1 cellular context compared by ENCODE assay signal in genomic region chr13:114131581-114132418, GRCh38.
A peak's percentile ranks its signal among the peaks of the same experiment; 100 is the strongest.
TF ChIP-seq lines count a peak whose summit lies in the region.

No MANE protein-coding gene starts in this region.

TF ChIP-seq in K562, 482 proteins besides CTCF, POLR2A, EP300 and RAD21 (continued from another document and continues in another):
- TF ChIP-seq REST (CRISPR knock-in tag; IDR thresholded peaks at IDR 0.05; ENCODE audit: low read depth) (no peak), CEBPG (CRISPR knock-in tag; IDR thresholded peaks at IDR 0.05) (no peak; the same call in 1 of the 2 replicates), CEBPG (tag; conservative IDR thresholded peaks at IDR 0.05 in 1 of 2, IDR thresholded peaks at IDR 0.05 in 1 of 2) (no peak), DPF2 (IDR thresholded peaks at IDR 0.05) (0 out of 2 replicates have a peak, but pooled peaks have one; percentile 45), RHOXF2B (CRISPR knock-in tag; conservative IDR thresholded peaks at IDR 0.05) (0 out of 2 replicates have a peak, but pooled peaks have one; percentile 27), ZNF146 (CRISPR knock-in tag; IDR thresholded peaks at IDR 0.05; ENCODE audit: unreplicated experiment) (no peak), ZNF431 (CRISPR knock-in tag; IDR thresholded peaks at IDR 0.05) (no peak), CAMTA2 (CRISPR knock-in tag; conservative IDR thresholded peaks at IDR 0.05) (no peak), POLR3A (IDR thresholded peaks at IDR 0.05; ENCODE audit: borderline replicate concordance, extremely low read depth, insufficient read depth, insufficient read length) (no peak), UBTF (IDR thresholded peaks at IDR 0.05; ENCODE audit: borderline replicate concordance in 1 of 2, low read depth in 2 of 2, low read length in 2 of 2) (peak in 1 of 2 experiments; percentile 15; a peak in 2 of 4 replicates), ZNF449 (CRISPR knock-in tag; IDR thresholded peaks at IDR 0.05) (no peak), PHF20 (IDR thresholded peaks at IDR 0.05; ENCODE audit: partially characterized antibody) (peak; percentile 28), ZNF696 (CRISPR knock-in tag; conservative IDR thresholded peaks at IDR 0.05) (no peak), ZFP36 (IDR thresholded peaks at IDR 0.05; ENCODE audit: low read depth, low read length, partially characterized antibody) (no peak), RNF219 (CRISPR knock-in tag; IDR thresholded peaks at IDR 0.05) (no peak), E2F4 (CRISPR knock-in tag; IDR thresholded peaks at IDR 0.05; ENCODE audit: low read depth) (no peak), U2AF2 (optimal IDR thresholded peaks at IDR 0.05; ENCODE audit: low read depth, low read length) (no peak), BMI1 (IDR thresholded peaks at IDR 0.05; ENCODE audit: low read length) (no peak), FOS (IDR thresholded peaks at IDR 0.05; ENCODE audit: extremely low read depth, insufficient read length) (no peak), ZNF143 (CRISPR knock-in tag; IDR thresholded peaks at IDR 0.05) (no peak), MED1 (CRISPR knock-in tag; IDR thresholded peaks at IDR 0.05; ENCODE audit: borderline replicate concordance) (no peak), MEF2D (tag; conservative IDR thresholded peaks at IDR 0.05; ENCODE audit: low read depth) (no peak), SMAD2 (IDR thresholded peaks at IDR 0.05; ENCODE audit: low read depth, low read length) (no peak), TSHZ1 (CRISPR knock-in tag; IDR thresholded peaks at IDR 0.05) (no peak), HMBOX1 (IDR thresholded peaks at IDR 0.05) (no peak), CLOCK (CRISPR knock-in tag; IDR thresholded peaks at IDR 0.05; ENCODE audit: borderline replicate concordance) (no peak), CCNT2 (IDR thresholded peaks at IDR 0.05; ENCODE audit: borderline replicate concordance, extremely low read depth, insufficient read length, low read depth, low read length) (peak; percentile 18), HDAC1 (IDR thresholded peaks at IDR 0.05) (peak in 1 of 2 experiments; percentile 87; a peak in 1 of 4 replicates), ARID3A (IDR thresholded peaks at IDR 0.05; ENCODE audit: borderline replicate concordance, low read depth, low read length) (no peak)
